Comparison of ENCODE assay signal across 27 cellular contexts in the genomic region with DNA sequence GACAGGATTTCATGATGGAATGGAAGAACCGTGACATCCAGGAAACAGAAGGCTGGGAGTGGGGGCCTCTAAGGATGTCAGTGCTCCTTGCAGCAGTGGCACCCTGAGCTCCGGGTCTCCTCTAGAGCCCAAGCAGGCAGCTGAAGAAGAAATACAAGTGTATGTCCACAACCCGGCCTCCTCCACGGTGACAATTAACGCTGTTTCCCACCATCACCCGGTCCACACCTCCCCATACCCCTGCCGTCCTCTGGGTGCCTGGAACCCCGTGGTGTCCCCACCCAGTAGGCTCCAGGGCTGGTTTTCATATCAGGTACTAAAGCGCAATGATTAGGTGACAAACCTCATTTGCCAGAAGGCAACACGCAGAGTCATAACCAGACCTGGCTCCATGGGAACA. TPM values are rescaled to one million over a fixed set of nuclear protein-coding genes. Genes with fewer than 3 reads are reported as not detected.
DNase-seq lines count a peak whose midpoint lies in the region; FAIRE-seq and TF ChIP-seq lines count a peak whose summit lies in the region.
"Had no signal": no experiment of that assay in that cellular context is flagged by ENCODE, and none has a peak within 500 bp of the region (broad histone marks: within the 10 kb centered on the region; RNA-seq: fewer than 3 reads in every experiment).

No MANE protein-coding gene starts in this region.

- no peak overlapping the region for H3K4me3 ChIP-seq in kidney (ENCODE audit: low read length in 2 of 2)
- no peak overlapping the region for H3K4me3 ChIP-seq in sigmoid colon
- H3K4me3 ChIP-seq in CD4-positive, alpha-beta memory T cell (ENCODE audit: low read length in 2 of 2), result no peak overlapping the region
- H3K4me3 ChIP-seq: HAP-1, PC-9 had no signal

- H3K9me3 ChIP-seq in kidney (ENCODE audit: control insufficient read depth in 1 of 2, low read length in 2 of 2) (no peaks in the 10 kb centered on the region), sigmoid colon (no peaks in the 10 kb centered on the region)
- no peaks in the 10 kb centered on the region for H3K9me3 ChIP-seq in CD4-positive, alpha-beta memory T cell (ENCODE audit: control insufficient read depth in 1 of 2, low read length in 2 of 2)
- H3K9me3 ChIP-seq: HAP-1 had no signal

- H3K36me3 ChIP-seq in kidney (ENCODE audit: control insufficient read depth in 1 of 2, insufficient read depth in 2 of 2, low read length in 2 of 2) (no peaks in the 10 kb centered on the region), sigmoid colon (no peaks in the 10 kb centered on the region)
- H3K36me3 ChIP-seq in CD4-positive, alpha-beta memory T cell (ENCODE audit: insufficient read depth, low read length), result no peaks in the 10 kb centered on the region
- H3K36me3 ChIP-seq: HAP-1 had no signal

- no peak overlapping the region for H3K27ac Mint-ChIP-seq in CD4-positive, alpha-beta memory T cell
- H3K27ac Mint-ChIP-seq: CD4-positive, CD25-positive, alpha-beta regulatory T cell; HFFc6 had no signal

- H3K4me1 Mint-ChIP-seq in CD4-positive, alpha-beta memory T cell, result no peaks in the 10 kb centered on the region
- H3K4me1 Mint-ChIP-seq: CD4-positive, CD25-positive, alpha-beta regulatory T cell had no signal

- no peak for TF ChIP-seq EP300 in sigmoid colon (IDR thresholded peaks at IDR 0.05)

- no peak for FAIRE-seq in kidney (lab: Jason Lieb, UNC)

- H3K9ac ChIP-seq in kidney (ENCODE audit: low read length in 2 of 2), result no peak overlapping the region

- H3K27me3 ChIP-seq in sigmoid colon, result no peaks in the 10 kb centered on the region
- H3K27me3 ChIP-seq in CD4-positive, alpha-beta memory T cell (ENCODE audit: insufficient read depth, low read length), result no peaks in the 10 kb centered on the region

- peaks cover 8% of the 10 kb centered on the region in 2 donors for H3K27me3 Mint-ChIP-seq in CD4-positive, alpha-beta memory T cell

- no peak for TF ChIP-seq CTCF in kidney (IDR thresholded peaks at IDR 0.05; ENCODE audit: borderline replicate concordance, extremely low read depth, insufficient read depth)
- TF ChIP-seq CTCF in sigmoid colon (IDR thresholded peaks at IDR 0.05), result no peak

- no peaks in the 10 kb centered on the region for H3K9me3 Mint-ChIP-seq in CD4-positive, alpha-beta memory T cell
- H3K9me3 Mint-ChIP-seq: HFFc6 had no signal

- H3K27ac ChIP-seq in kidney (ENCODE audit: low read depth in 2 of 2, low read length in 2 of 2) (no peak overlapping the region), sigmoid colon (no peak overlapping the region)
- H3K27ac ChIP-seq in CD4-positive, alpha-beta memory T cell (ENCODE audit: low read depth, low read length), result no peak overlapping the region
- H3K27ac ChIP-seq: PC-9 had no signal

- intact Hi-C loops in kidney (cut with DNase I) (no loop called here), sigmoid colon (cut with DNase I) (no loop called here)
- intact Hi-C loops in CD4-positive, alpha-beta memory T cell (cut with micrococcal nuclease), result no loop called here

- H3K36me3 Mint-ChIP-seq in CD4-positive, alpha-beta memory T cell, result no peaks in the 10 kb centered on the region
- H3K36me3 Mint-ChIP-seq: CD4-positive, CD25-positive, alpha-beta regulatory T cell had no signal

- CTCF ChIA-PET in CD4-positive, alpha-beta memory T cell (lab: Charles Lee; ENCODE audit: partially characterized antibody), result no interaction called here

- no peak overlapping the region for H3K4me3 Mint-ChIP-seq in CD4-positive, alpha-beta memory T cell
- H3K4me3 Mint-ChIP-seq: CD4-positive, CD25-positive, alpha-beta regulatory T cell; HFFc6 had no signal

- no peaks in the 10 kb centered on the region for H3K4me1 ChIP-seq in kidney (ENCODE audit: control insufficient read depth in 1 of 2, insufficient read depth in 1 of 2, low read depth in 1 of 2, low read length in 2 of 2)
- H3K4me1 ChIP-seq in sigmoid colon, result no peaks in the 10 kb centered on the region
- H3K4me1 ChIP-seq in CD4-positive, alpha-beta memory T cell (ENCODE audit: insufficient read depth, low read length), result no peaks in the 10 kb centered on the region
- H3K4me1 ChIP-seq: HAP-1 had no signal

- DNase-seq in activated CD8-positive, alpha-beta memory T cell treated with anti-CD3 and anti-CD28 coated beads, Interleukin-2, amount 50 U/mL, for 4 hours, result peak; percentile 2
- no peak for DNase-seq in activated CD8-positive, alpha-beta memory T cell treated with anti-CD3 and anti-CD28 coated beads, Interleukin-2, amount 50 U/mL, for 48 hours
- DNase-seq in NCI-H69 (lab: John Stamatoyannopoulos, UW), result peak; percentile 30
- DNase-seq in kidney, result peak; percentile 48
- DNase-seq in sigmoid colon, result peak; percentile 18
- DNase-seq in NCI-H1930 (lab: John Stamatoyannopoulos, UW), result no peak
- DNase-seq in NK-92 treated with Interleukin-12 subunit alpha and Interleukin-12 subunit beta, amount 100 ng/mL, for 24 hours (lab: John Stamatoyannopoulos, UW), result no peak
- DNase-seq in CD4-positive, alpha-beta memory T cell, result no peak
- DNase-seq: CD4-positive, CD25-positive, alpha-beta regulatory T cell; COR-L47; DMS53; GOT3; HFFc6; IMR-90; KG1; MM.1S; NCI-H1436; NCI-H187; NCI-H2171 treated with DMSO at 0.1 percent for 48 hours; NCI-H345; NCI-H510A treated with DMSO at 0.1 percent for 48 hours; NCI-H748 treated with DMSO at 0.1 percent for 48 hours; PC-9; SHP77 had no signal

- 76 to 83% methylated on average over 10 of the region's 10 CpGs for WGBS in sigmoid colon, 2 donors

- POLR2A ChIA-PET in CD4-positive, alpha-beta memory T cell (lab: Charles Lee; ENCODE audit: partially characterized antibody), result no interaction called here

- TF ChIP-seq POLR2A in sigmoid colon (IDR thresholded peaks at IDR 0.05), result no peak

RNA-seq across cellular contexts. Expression of a gene that starts 30.3 kb away (rescaled TPM):
- total RNA-seq in kidney (1.4 TPM), sigmoid colon (1 to 10 TPM in 3 of 4 donors, under 1 TPM in 1; 0.66 to 4.7 (median 1.5) TPM)
- polyA plus RNA-seq in kidney (ENCODE audit: insufficient read depth, low read depth, low replicate concordance) (0.37 TPM), sigmoid colon (1 to 10 TPM in 1 of 3 donors, not detected in 2; 1.1 TPM)
- total RNA-seq in CD4-positive, alpha-beta memory T cell, result not detected
- polyA plus RNA-seq in CD4-positive, alpha-beta memory T cell, result not detected
- total RNA-seq: CD4-positive, CD25-positive, alpha-beta regulatory T cell; Daoy; HFFc6; IMR-90; PC-9; RPMI7951 had no signal
- polyA plus RNA-seq: CD4-positive, CD25-positive, alpha-beta regulatory T cell; IMR-90 had no signal

Comparison
In these comparisons a context has a peak if more than half of its experiments do, and no peak if none do; other contexts are left out.
1. DNase-seq: peak in activated CD8-positive, alpha-beta memory T cell treated with anti-CD3 and anti-CD28 coated beads, Interleukin-2, amount 50 U/mL, for 4 hours (single experiment), NCI-H69 (single experiment), kidney (single experiment) and sigmoid colon (single experiment); none in activated CD8-positive, alpha-beta memory T cell treated with anti-CD3 and anti-CD28 coated beads, Interleukin-2, amount 50 U/mL, for 48 hours (single experiment), NCI-H1930 (0 of 2), NK-92 treated with Interleukin-12 subunit alpha and Interleukin-12 subunit beta, amount 100 ng/mL, for 24 hours (single experiment) and CD4-positive, alpha-beta memory T cell (0 of 5).